ENCODE assay signal across 17 cellular contexts in the genomic region with DNA sequence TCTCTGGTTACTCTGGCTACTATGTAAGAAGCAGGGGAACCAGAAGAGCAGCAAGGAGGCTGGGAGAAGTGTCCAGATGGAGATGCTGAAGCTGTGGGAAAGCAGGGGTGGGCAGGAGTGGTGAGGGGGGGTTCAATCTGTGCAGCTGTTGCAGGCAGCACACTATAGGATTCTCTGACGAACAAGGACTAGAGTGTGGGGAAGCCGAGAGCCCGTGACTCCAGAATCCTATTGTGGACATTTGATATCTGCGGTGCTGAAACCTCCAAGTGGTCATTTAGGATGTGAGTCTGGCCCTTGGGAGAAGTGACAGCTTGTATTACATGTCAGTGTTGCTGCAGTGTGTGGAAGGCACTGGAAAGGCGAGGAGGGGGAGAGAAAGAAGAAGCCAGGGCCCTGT.
DNase-seq lines count a peak whose midpoint lies in the region; ATAC-seq and TF ChIP-seq lines count a peak whose summit lies in the region.
"Had no signal": no experiment of that assay in that cellular context is flagged by ENCODE, and none has a peak within 500 bp of the region (broad histone marks: within the 10 kb centered on the region; RNA-seq: fewer than 3 reads in every experiment).

No MANE protein-coding gene starts in this region.

- H3K36me3 Mint-ChIP-seq in glutamatergic neuron (ENCODE audit: unreplicated experiment) = peaks cover 3% of the 10 kb centered on the region
- no peaks in the 10 kb centered on the region for H3K36me3 Mint-ChIP-seq in stimulated activated effector memory CD8-positive, alpha-beta T cell treated with anti-CD3 and anti-CD28 coated beads, Interleukin-12 subunit alpha, Interleukin-12 subunit beta, amount 100 ng/mL, for 72 hours

- H3K27ac ChIP-seq in SJCRH30 (no peak overlapping the region), temporal lobe (ENCODE audit: low read depth, low read length) (peak overlapping the region; percentile 17), psoas muscle (no peak overlapping the region)
- H3K27ac ChIP-seq: A549 had no signal

- peaks cover 9% of the 10 kb centered on the region for H3K27me3 Mint-ChIP-seq in glutamatergic neuron (ENCODE audit: unreplicated experiment)

- H3K4me3 ChIP-seq in SJCRH30 (no peak overlapping the region), psoas muscle (no peak overlapping the region)
- H3K4me3 ChIP-seq: A549 had no signal

- WGBS in psoas muscle, 3 donors = 7 to 36% (median 27%) methylated on average over 5 of the region's 5 CpGs

- no peaks in the 10 kb centered on the region for H3K27me3 ChIP-seq in SJCRH30
- no peaks in the 10 kb centered on the region for H3K27me3 ChIP-seq in psoas muscle (ENCODE audit: insufficient read depth in 3 of 3, low read length in 2 of 3)
- H3K27me3 ChIP-seq: BE2C had no signal

- TF ChIP-seq CTCF in glutamatergic neuron (IDR thresholded peaks at IDR 0.05; ENCODE audit: partially characterized antibody, unreplicated experiment) (no peak), psoas muscle (IDR thresholded peaks at IDR 0.05) (no peak)

- H3K36me3 ChIP-seq in SJCRH30 (no peaks in the 10 kb centered on the region), psoas muscle (ENCODE audit: insufficient read depth in 1 of 2, low read depth in 1 of 2) (no peaks in the 10 kb centered on the region)
- H3K36me3 ChIP-seq: BE2C had no signal

- intact Hi-C loops in psoas muscle (cut with DNase I) = no loop called here

- H3K9me3 ChIP-seq in SJCRH30 (replicated peaks) (no peaks in the 10 kb centered on the region), psoas muscle (no peaks in the 10 kb centered on the region)
- H3K9me3 ChIP-seq: A549, BE2C had no signal

- peaks cover 68% of the 10 kb centered on the region for H3K4me1 Mint-ChIP-seq in glutamatergic neuron (ENCODE audit: low read depth, unreplicated experiment)
- H3K4me1 Mint-ChIP-seq in stimulated activated effector memory CD8-positive, alpha-beta T cell treated with anti-CD3 and anti-CD28 coated beads, Interleukin-12 subunit alpha, Interleukin-12 subunit beta, amount 100 ng/mL, for 72 hours = no peaks in the 10 kb centered on the region

- no peak for ATAC-seq in stimulated activated effector memory CD8-positive, alpha-beta T cell treated with anti-CD3 and anti-CD28 coated beads, Interleukin-12 subunit alpha, Interleukin-12 subunit beta, amount 100 ng/mL, for 72 hours
- no peak for ATAC-seq in psoas muscle
- ATAC-seq: A549 had no signal

- DNase-seq in NCI-H82 (lab: John Stamatoyannopoulos, UW) (peak; percentile 27), NCI-H82 treated with DMSO at 0.1 percent for 48 hours (lab: John Stamatoyannopoulos, UW; ENCODE audit: unreplicated experiment) (no peak), SJCRH30 (peak; percentile 32 to 64), glutamatergic neuron (peak; percentile 49), psoas muscle (no peak), NCI-H446 treated with DMSO at 0.1 percent for 48 hours (lab: John Stamatoyannopoulos, UW) (no peak)
- DNase-seq in stimulated activated effector memory CD8-positive, alpha-beta T cell treated with anti-CD3 and anti-CD28 coated beads, Interleukin-12 subunit alpha, Interleukin-12 subunit beta, amount 100 ng/mL, for 72 hours (ENCODE audit: low spot score in 2 of 2) = no peak
- DNase-seq: BE2C, DMS79, HFFc6, Kasumi-1, NCI-H1417, NCI-H187, NCI-H69, OCI-M1 had no signal

- peak overlapping the region; percentile 96 for H3K27ac Mint-ChIP-seq in glutamatergic neuron (ENCODE audit: unreplicated experiment)
- no peak overlapping the region for H3K27ac Mint-ChIP-seq in stimulated activated effector memory CD8-positive, alpha-beta T cell treated with anti-CD3 and anti-CD28 coated beads, Interleukin-12 subunit alpha, Interleukin-12 subunit beta, amount 100 ng/mL, for 72 hours
- H3K27ac Mint-ChIP-seq: HFFc6 had no signal

- peaks cover 14% of the 10 kb centered on the region for H3K9me3 Mint-ChIP-seq in glutamatergic neuron (ENCODE audit: unreplicated experiment)
- H3K9me3 Mint-ChIP-seq in stimulated activated effector memory CD8-positive, alpha-beta T cell treated with anti-CD3 and anti-CD28 coated beads, Interleukin-12 subunit alpha, Interleukin-12 subunit beta, amount 100 ng/mL, for 72 hours = peaks cover 29% of the 10 kb centered on the region

- peak overlapping the region; percentile 76 for H3K4me3 Mint-ChIP-seq in glutamatergic neuron (ENCODE audit: unreplicated experiment)
- no peak overlapping the region for H3K4me3 Mint-ChIP-seq in stimulated activated effector memory CD8-positive, alpha-beta T cell treated with anti-CD3 and anti-CD28 coated beads, Interleukin-12 subunit alpha, Interleukin-12 subunit beta, amount 100 ng/mL, for 72 hours
- H3K4me3 Mint-ChIP-seq: HFFc6 had no signal

- H3K4me1 ChIP-seq in SJCRH30 (no peaks in the 10 kb centered on the region), psoas muscle (no peaks in the 10 kb centered on the region)
- H3K4me1 ChIP-seq: A549, BE2C had no signal

Comparison
In these comparisons a context has a peak if more than half of its experiments do, and no peak if none do; other contexts are left out.
1. DNase-seq: peak in NCI-H82 (single experiment), SJCRH30 (2 of 2) and glutamatergic neuron (single experiment); none in NCI-H82 treated with DMSO at 0.1 percent for 48 hours (single experiment), stimulated activated effector memory CD8-positive, alpha-beta T cell treated with anti-CD3 and anti-CD28 coated beads, Interleukin-12 subunit alpha, Interleukin-12 subunit beta, amount 100 ng/mL, for 72 hours (0 of 2), psoas muscle (0 of 2) and NCI-H446 treated with DMSO at 0.1 percent for 48 hours (single experiment).